11 cellular contexts compared by ENCODE assay signal in the genomic region with DNA sequence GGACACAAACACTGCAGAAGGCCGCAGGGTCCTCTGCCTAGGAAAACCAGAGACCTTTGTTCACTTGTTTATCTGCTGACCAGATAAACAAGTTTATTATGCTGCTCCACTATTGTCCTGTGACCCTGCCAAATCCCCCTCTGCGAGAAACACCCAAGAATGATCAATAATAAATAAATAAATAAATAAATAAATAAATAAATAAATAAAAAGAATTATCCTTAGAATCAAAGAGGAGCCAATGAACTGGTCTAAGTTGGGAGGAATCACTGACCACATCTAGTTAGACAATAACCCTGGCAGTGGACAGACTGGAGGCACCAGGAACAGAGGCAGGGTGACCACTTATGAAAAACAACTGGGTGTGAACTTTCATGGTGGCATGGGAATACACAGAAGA. TPM values are rescaled to one million over a fixed set of nuclear protein-coding genes. Genes with fewer than 3 reads are reported as not detected.
A peak's percentile ranks its signal among the peaks of the same experiment; 100 is the strongest.
DNase-seq lines count a peak whose midpoint lies in the region; ATAC-seq, FAIRE-seq and TF ChIP-seq lines count a peak whose summit lies in the region.
"Not testable (repeated sequence)": the region's sequence is repeated elsewhere in the genome, so short reads cannot be mapped to it uniquely, and the experiment has no call there.
"Had no signal": no experiment of that assay in that cellular context is flagged by ENCODE, and none has a peak within 500 bp of the region (broad histone marks: within the 10 kb centered on the region; RNA-seq: fewer than 3 reads in every experiment).

No MANE protein-coding gene starts in this region.

- intact Hi-C loops in Caco-2 (cut with micrococcal nuclease; ENCODE audit: unreplicated experiment); activated B cell treated with CpG ODN at 0.5 μM for 24 hours (cut with micrococcal nuclease): not testable (repeated sequence)

- not testable (repeated sequence) for TF ChIP-seq CTCF in A549 (IDR thresholded peaks at IDR 0.05); Caco-2 (IDR thresholded peaks at IDR 0.05; ENCODE audit: insufficient read depth in 1 of 2, low read depth in 1 of 2, low read length in 1 of 2, severe bottlenecking in 1 of 2, unreplicated experiment in 1 of 2); activated B cell treated with CpG ODN at 0.5 μM for 24 hours (IDR thresholded peaks at IDR 0.05); endothelial cell (IDR thresholded peaks at IDR 0.05; ENCODE audit: unreplicated experiment)

- H3K36me3 Mint-ChIP-seq in Caco-2 (ENCODE audit: insufficient read depth, unreplicated experiment) (peaks cover 31% of the 10 kb centered on the region), activated B cell treated with CpG ODN at 0.5 μM for 24 hours (ENCODE audit: low read depth) (peaks cover 88% of the 10 kb centered on the region), endothelial cell (ENCODE audit: low read depth, unreplicated experiment) (peaks cover 44% of the 10 kb centered on the region)
- H3K36me3 Mint-ChIP-seq in activated T-cell treated with anti-CD3 and anti-CD28 coated beads, Interleukin-2, amount 50 U/mL, for 72 hours (ENCODE audit: insufficient read depth in 2 of 2), result peaks cover 21 to 43% of the 10 kb centered on the region in 2 donors
- H3K36me3 Mint-ChIP-seq in activated naive CD8-positive, alpha-beta T cell treated with anti-CD3 and anti-CD28 coated beads for 36 hours, result peaks cover 34% of the 10 kb centered on the region

- H3K27me3 ChIP-seq in Caco-2 (replicated peaks; ENCODE audit: control insufficient read depth, insufficient read depth, low read length); rectal smooth muscle tissue (ENCODE audit: control insufficient read depth, insufficient read depth, low read length): not testable (repeated sequence)

- not testable (repeated sequence) for H3K4me3 Mint-ChIP-seq in Caco-2 (ENCODE audit: unreplicated experiment); activated B cell treated with CpG ODN at 0.5 μM for 24 hours; activated T-cell treated with anti-CD3 and anti-CD28 coated beads, Interleukin-2, amount 50 U/mL, for 72 hours; activated naive CD8-positive, alpha-beta T cell treated with anti-CD3 and anti-CD28 coated beads for 36 hours
- peak overlapping the region; percentile 65 for H3K4me3 Mint-ChIP-seq in endothelial cell (ENCODE audit: unreplicated experiment)

- not testable (repeated sequence) for H3K4me1 ChIP-seq in A549; Caco-2; rectal smooth muscle tissue (ENCODE audit: control insufficient read depth, insufficient read depth, low read length)

- not testable (repeated sequence) for BruUV-seq in Caco-2 (replicated peaks; lab: Mats Ljungman, UMichigan)

- H3K4me3 ChIP-seq in A549; Caco-2 (ENCODE audit: low read depth, low read length); rectal smooth muscle tissue (ENCODE audit: low read length): not testable (repeated sequence)

- not testable (repeated sequence) for TF ChIP-seq RAD21 in A549 (conservative IDR thresholded peaks at IDR 0.05 in 1 of 2, IDR thresholded peaks at IDR 0.05 in 1 of 2)

- POLR2A ChIA-PET in A549 (lab: Yijun Ruan, JAX); Caco-2 (lab: Charles Lee); activated B cell treated with CpG ODN at 0.5 μM for 24 hours (lab: Charles Lee): not testable (repeated sequence)

- not testable (repeated sequence) for H3K9me3 ChIP-seq in A549, Caco-2

- FAIRE-seq in A549 (lab: Jason Lieb, UNC), result not testable (repeated sequence)

- ATAC-seq in A549; activated B cell treated with CpG ODN at 0.5 μM for 24 hours (ENCODE audit: low read depth); activated T-cell treated with anti-CD3 and anti-CD28 coated beads, Interleukin-2, amount 50 U/mL, for 72 hours (replicated peaks in 1 of 2): not testable (repeated sequence)

- 85% methylated on average over 2 of the region's 2 CpGs for WGBS in A549 (ENCODE audit: missing lambda C conversion rate)

- not testable (repeated sequence) for H3K36me3 ChIP-seq in Caco-2 (ENCODE audit: control insufficient read depth, insufficient read depth, low read length)
- H3K36me3 ChIP-seq in rectal smooth muscle tissue (ENCODE audit: control insufficient read depth, insufficient read depth, low read length), result peaks cover 22% of the 10 kb centered on the region

- TF ChIP-seq POLR2A in A549 (IDR thresholded peaks at IDR 0.05; ENCODE audit: low read length), result not testable (repeated sequence)

- peaks cover 17% of the 10 kb centered on the region for H3K4me1 Mint-ChIP-seq in Caco-2 (ENCODE audit: low read depth, unreplicated experiment)
- H3K4me1 Mint-ChIP-seq in activated B cell treated with CpG ODN at 0.5 μM for 24 hours; activated T-cell treated with anti-CD3 and anti-CD28 coated beads, Interleukin-2, amount 50 U/mL, for 72 hours (ENCODE audit: low read depth); activated naive CD8-positive, alpha-beta T cell treated with anti-CD3 and anti-CD28 coated beads for 36 hours; endothelial cell (ENCODE audit: unreplicated experiment): not testable (repeated sequence)

- peak overlapping the region; percentile 16 for H3K9ac ChIP-seq in rectal smooth muscle tissue (ENCODE audit: low read length)

- H3K9me3 Mint-ChIP-seq in Caco-2 (ENCODE audit: unreplicated experiment); activated B cell treated with CpG ODN at 0.5 μM for 24 hours; activated T-cell treated with anti-CD3 and anti-CD28 coated beads, Interleukin-2, amount 50 U/mL, for 72 hours; activated naive CD8-positive, alpha-beta T cell treated with anti-CD3 and anti-CD28 coated beads for 36 hours; endothelial cell (ENCODE audit: unreplicated experiment): not testable (repeated sequence)

- not testable (repeated sequence) for DNase-seq in A549 (ENCODE audit: low read depth in 1 of 2, low spot score in 1 of 2); Caco-2; activated B cell treated with CpG ODN at 0.5 μM for 24 hours; activated T-cell treated with anti-CD3 and anti-CD28 coated beads, Interleukin-2, amount 50 U/mL, for 72 hours; activated naive CD8-positive, alpha-beta T cell treated with anti-CD3 and anti-CD28 coated beads for 36 hours; endothelial cell (ENCODE audit: low spot score)

- not testable (repeated sequence) for TF ChIP-seq EP300 in A549 (IDR thresholded peaks at IDR 0.05)

- H3K27ac Mint-ChIP-seq in Caco-2 (ENCODE audit: unreplicated experiment), result peak overlapping the region; percentile 10
- peak overlapping the region; percentile 28 for H3K27ac Mint-ChIP-seq in activated B cell treated with CpG ODN at 0.5 μM for 24 hours
- peak overlapping the region; percentile 51 for H3K27ac Mint-ChIP-seq in activated T-cell treated with anti-CD3 and anti-CD28 coated beads, Interleukin-2, amount 50 U/mL, for 72 hours
- peak overlapping the region; percentile 28 for H3K27ac Mint-ChIP-seq in activated naive CD8-positive, alpha-beta T cell treated with anti-CD3 and anti-CD28 coated beads for 36 hours
- not testable (repeated sequence) for H3K27ac Mint-ChIP-seq in endothelial cell (ENCODE audit: unreplicated experiment)

- H3K27me3 Mint-ChIP-seq in Caco-2 (ENCODE audit: insufficient read depth, unreplicated experiment); activated B cell treated with CpG ODN at 0.5 μM for 24 hours; activated T-cell treated with anti-CD3 and anti-CD28 coated beads, Interleukin-2, amount 50 U/mL, for 72 hours (ENCODE audit: low read depth); activated naive CD8-positive, alpha-beta T cell treated with anti-CD3 and anti-CD28 coated beads for 36 hours; endothelial cell (ENCODE audit: unreplicated experiment): not testable (repeated sequence)

- CTCF ChIA-PET in A549 (lab: Yijun Ruan, JAX), result interaction anchor here (1.0 to 1.5 kb wide), 2 partner anchors 14 to 26 kb away, joined by 3 to 6 read pairs; no protein-coding TSS in a partner anchor
- CTCF ChIA-PET in Caco-2 (lab: Charles Lee); activated B cell treated with CpG ODN at 0.5 μM for 24 hours (lab: Charles Lee): not testable (repeated sequence)

- not testable (repeated sequence) for H3K4me2 ChIP-seq in A549

- H3K27ac ChIP-seq in A549; rectal smooth muscle tissue (ENCODE audit: low read depth, low read length): not testable (repeated sequence)

RNA-seq across cellular contexts. Expression of gene ISCA1, which starts 30.6 kb away (rescaled TPM):
- polyA plus RNA-seq in A549 (2011; rRNA removed) (48.6 and 58.2 TPM in 2 replicates), A549 (2017; fragmentation: RNase III; extraction: RNeasy Plus Mini Kit Qiagen cat#74134 plus additional on column Dnase treatment) (39.8 to 45.1 TPM (median 42.4 TPM) in 3 replicates)
- 20.0 and 24.1 TPM in 2 replicates for polyA plus RNA-seq in A549 (2012; cell fraction: cytosol; rRNA removed)
- polyA plus RNA-seq in A549 (2012; cell fraction: nucleus; rRNA removed), result 5.8 and 10.8 TPM in 2 replicates
- 13.6 and 14.1 TPM in 2 replicates for polyA minus RNA-seq in A549 (2011; rRNA and poly(A)+ RNA removed)
- total RNA-seq in Caco-2 (2022) (11.2 and 12.8 TPM in 2 replicates), activated B cell treated with CpG ODN at 0.5 μM for 24 hours (16.0 TPM in 2 replicates), endothelial cell (ENCODE audit: unreplicated experiment) (41.9 TPM)
- 10 to 100 TPM; 21.7 to 24.1 TPM for total RNA-seq in activated T-cell treated with anti-CD3 and anti-CD28 coated beads, Interleukin-2, amount 50 U/mL, for 72 hours
- 10 to 100 TPM; 33.9 to 35.8 TPM for total RNA-seq in activated naive CD8-positive, alpha-beta T cell treated with anti-CD3 and anti-CD28 coated beads for 36 hours

RNA-seq across cellular contexts. Expression of gene TUT7, which starts 41.3 kb away (rescaled TPM):
- polyA plus RNA-seq in A549 (2011; rRNA removed) (26.0 and 27.0 TPM in 2 replicates), A549 (2017; fragmentation: RNase III; extraction: RNeasy Plus Mini Kit Qiagen cat#74134 plus additional on column Dnase treatment) (12.1 to 12.7 TPM (median 12.4 TPM) in 3 replicates)
- 3.4 and 3.9 TPM in 2 replicates for polyA plus RNA-seq in A549 (2012; cell fraction: cytosol; rRNA removed)
- 2.7 and 4.1 TPM in 2 replicates for polyA plus RNA-seq in A549 (2012; cell fraction: nucleus; rRNA removed)
- 17.2 and 20.4 TPM in 2 replicates for polyA minus RNA-seq in A549 (2011; rRNA and poly(A)+ RNA removed)
- total RNA-seq in Caco-2 (2022) (14.1 and 17.2 TPM in 2 replicates), activated B cell treated with CpG ODN at 0.5 μM for 24 hours (43.8 and 50.4 TPM in 2 replicates), endothelial cell (ENCODE audit: unreplicated experiment) (18.8 TPM)
- 10 to 100 TPM; 39.6 to 49.9 TPM for total RNA-seq in activated T-cell treated with anti-CD3 and anti-CD28 coated beads, Interleukin-2, amount 50 U/mL, for 72 hours
- 10 to 100 TPM; 18.0 to 18.3 TPM for total RNA-seq in activated naive CD8-positive, alpha-beta T cell treated with anti-CD3 and anti-CD28 coated beads for 36 hours

RNA-seq across cellular contexts. Expression of gene C9orf153, which starts 53.5 kb away (rescaled TPM):
- 0.08 and 0.17 TPM in 2 replicates for polyA plus RNA-seq in A549 (2011; rRNA removed)
- polyA plus RNA-seq in A549 (2012; cell fraction: cytosol; rRNA removed), result 0.03 and 0.09 TPM in 2 replicates
- polyA plus RNA-seq in A549 (2012; cell fraction: nucleus; rRNA removed), result 0.05 and 0.07 TPM in 2 replicates
- polyA plus RNA-seq in A549 (2017; fragmentation: RNase III; extraction: RNeasy Plus Mini Kit Qiagen cat#74134 plus additional on column Dnase treatment), result 0.06 to 0.17 TPM (median 0.16 TPM) in 3 replicates
- polyA minus RNA-seq in A549 (2011; rRNA and poly(A)+ RNA removed), result 0.29 and 0.49 TPM in 2 replicates
- 0.21 TPM in 1 of 2 replicates, not detected in the other for total RNA-seq in Caco-2 (2022)
- total RNA-seq in activated B cell treated with CpG ODN at 0.5 μM for 24 hours, result 0.17 and 0.18 TPM in 2 replicates
- total RNA-seq in activated T-cell treated with anti-CD3 and anti-CD28 coated beads, Interleukin-2, amount 50 U/mL, for 72 hours, result under 1 TPM in 1 of 2 donors, not detected in 1; 0.21 TPM
- total RNA-seq in activated naive CD8-positive, alpha-beta T cell treated with anti-CD3 and anti-CD28 coated beads for 36 hours, result under 1 TPM in 1 of 2 experiments, not detected in 1; 0.38 TPM
- 0.36 TPM for total RNA-seq in endothelial cell (ENCODE audit: unreplicated experiment)
- total RNA-seq: GM23248, H1, H7 had no signal
- polyA plus RNA-seq: CD14-positive monocyte, H1 had no signal
